Comparison of ENCODE assay signal across 14 cellular contexts in genomic region chr21:38120984-38121855, GRCh38.
"Had no signal": no experiment of that assay in that cellular context is flagged by ENCODE, and none has a peak within 500 bp of the region (broad histone marks: within the 10 kb centered on the region; RNA-seq: fewer than 3 reads in every experiment).

No MANE protein-coding gene starts in this region.

- H3K36me3 Mint-ChIP-seq: activated naive CD4-positive, alpha-beta T cell treated with anti-CD3 and anti-CD28 coated beads, Interleukin-2, amount 50 U/mL, for 72 hours; brain; natural killer cell treated with Interleukin-12 subunit alpha and Interleukin-12 subunit beta and Interleukin-15 and Interleukin-18, amount 100 ng/mL, for 72 hours had no signal

- DNase-seq: activated CD4-positive, alpha-beta T cell treated with anti-CD3 and anti-CD28 coated beads, Interleukin-2, amount 50 U/mL, for 4 hours; activated effector memory CD4-positive, alpha-beta T cell treated with anti-CD3 and anti-CD28 coated beads, Interleukin-2, amount 50 U/mL, for 16 hours; activated T-cell treated with anti-CD3 and anti-CD28 coated beads, Interleukin-2, amount 50 U/mL, for 24 hours; amniotic stem cell; cerebellar nuclear complex; stimulated activated CD4-positive, alpha-beta T cell treated with anti-CD3 and anti-CD28 coated beads, Interleukin-4, amount 100 ng/mL, for 1 hour; T-helper 17 cell had no signal

- H3K27ac Mint-ChIP-seq: activated naive CD4-positive, alpha-beta T cell treated with anti-CD3 and anti-CD28 coated beads, Interleukin-2, amount 50 U/mL, for 72 hours; activated T-cell treated with anti-CD3 and anti-CD28 coated beads, Interleukin-2, amount 50 U/mL, for 24 hours; brain; dendritic cell treated with granulocyte-macrophage colony-stimulating factor and Interleukin-4, amounts not matched to agents 40 ng/mL and 50 ng/mL, for 4 days; natural killer cell treated with Interleukin-12 subunit alpha and Interleukin-12 subunit beta and Interleukin-15 and Interleukin-18, amount 100 ng/mL, for 72 hours; stimulated activated naive CD8-positive, alpha-beta T cell treated with anti-CD3 and anti-CD28 coated beads, Interleukin-15, Interleukin-2, amounts not matched to agents 100 ng/mL and 50 ng/mL, for 24 hours; T-helper 17 cell had no signal

- ATAC-seq: activated CD4-positive, CD25-positive, alpha-beta regulatory T cell treated with anti-CD3 and anti-CD28 coated beads, Interleukin-2, amount 50 U/mL, for 24 hours; activated naive CD4-positive, alpha-beta T cell treated with anti-CD3 and anti-CD28 coated beads, Interleukin-2, amount 50 U/mL, for 72 hours; natural killer cell treated with Interleukin-12 subunit alpha and Interleukin-12 subunit beta and Interleukin-15 and Interleukin-18, amount 100 ng/mL, for 72 hours; T-helper 17 cell had no signal

- H3K4me3 ChIP-seq: hepatocyte had no signal

- H2AFZ ChIP-seq: hepatocyte had no signal

- H3K4me2 ChIP-seq: hepatocyte had no signal

- H3K79me2 ChIP-seq: hepatocyte had no signal

- H3K4me3 Mint-ChIP-seq: activated T-cell treated with anti-CD3 and anti-CD28 coated beads, Interleukin-2, amount 50 U/mL, for 24 hours; brain; dendritic cell treated with granulocyte-macrophage colony-stimulating factor and Interleukin-4, amounts not matched to agents 40 ng/mL and 50 ng/mL, for 4 days; natural killer cell treated with Interleukin-12 subunit alpha and Interleukin-12 subunit beta and Interleukin-15 and Interleukin-18, amount 100 ng/mL, for 72 hours; stimulated activated naive CD8-positive, alpha-beta T cell treated with anti-CD3 and anti-CD28 coated beads, Interleukin-15, Interleukin-2, amounts not matched to agents 100 ng/mL and 50 ng/mL, for 24 hours; T-helper 17 cell had no signal

- H3K4me1 Mint-ChIP-seq: brain had no signal

- H3K27ac ChIP-seq: hepatocyte had no signal

- H3K27me3 Mint-ChIP-seq: brain had no signal

- H3K9me3 Mint-ChIP-seq: activated naive CD4-positive, alpha-beta T cell treated with anti-CD3 and anti-CD28 coated beads, Interleukin-2, amount 50 U/mL, for 72 hours; activated T-cell treated with anti-CD3 and anti-CD28 coated beads, Interleukin-2, amount 50 U/mL, for 24 hours; brain; dendritic cell treated with granulocyte-macrophage colony-stimulating factor and Interleukin-4, amounts not matched to agents 40 ng/mL and 50 ng/mL, for 4 days; natural killer cell treated with Interleukin-12 subunit alpha and Interleukin-12 subunit beta and Interleukin-15 and Interleukin-18, amount 100 ng/mL, for 72 hours; stimulated activated naive CD8-positive, alpha-beta T cell treated with anti-CD3 and anti-CD28 coated beads, Interleukin-15, Interleukin-2, amounts not matched to agents 100 ng/mL and 50 ng/mL, for 24 hours had no signal
